Comparison of ENCODE assay signal across 12 cellular contexts in the genomic region with DNA sequence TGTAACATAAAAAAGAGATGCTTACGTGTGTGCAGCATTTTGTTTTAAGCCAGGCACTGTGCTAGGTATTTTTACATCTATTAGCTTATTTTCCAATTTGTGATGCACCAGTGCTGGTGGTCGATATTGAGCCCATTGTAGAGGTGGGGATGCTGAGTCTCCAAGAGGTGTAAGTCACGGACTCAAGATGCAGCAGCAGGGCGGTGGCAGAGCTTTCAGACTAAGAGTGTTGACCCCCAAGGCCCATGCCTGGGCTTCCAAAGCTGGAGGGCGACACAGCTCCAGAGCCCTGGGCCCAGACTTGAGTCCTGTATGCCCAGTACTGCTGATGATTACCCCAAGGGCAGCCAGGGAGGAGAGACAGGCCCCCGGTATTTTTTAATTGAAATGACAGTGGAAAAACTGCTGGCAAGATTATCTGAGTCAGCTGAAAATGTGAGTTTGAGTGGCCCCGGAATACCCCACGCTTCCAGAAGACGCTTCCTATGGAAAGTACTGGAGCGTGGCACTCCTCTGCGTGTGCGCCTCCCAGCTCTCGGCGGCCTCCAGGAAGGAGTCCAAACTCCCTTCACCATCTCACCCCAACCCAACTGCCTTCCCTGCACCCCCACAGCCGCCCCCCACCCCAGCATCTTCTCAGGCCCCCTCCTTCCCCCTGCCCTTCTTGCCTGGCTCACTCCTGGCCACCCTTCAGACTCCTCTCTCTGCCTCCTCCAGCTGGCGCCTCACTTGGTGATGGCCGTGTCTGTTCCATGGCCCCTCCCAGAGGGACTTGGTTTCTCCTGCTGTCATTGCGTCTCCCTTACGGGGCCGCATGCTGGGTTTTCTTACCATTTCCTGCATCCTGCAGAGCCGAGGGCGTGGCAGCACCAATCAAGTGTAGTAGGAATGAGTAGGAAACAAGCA. TPM values are rescaled to one million over a fixed set of nuclear protein-coding genes. Genes with fewer than 3 reads are reported as not detected.
DNase-seq lines count a peak whose midpoint lies in the region; ATAC-seq and TF ChIP-seq lines count a peak whose summit lies in the region.
"Had no signal": no experiment of that assay in that cellular context is flagged by ENCODE, and none has a peak within 500 bp of the region (broad histone marks: within the 10 kb centered on the region; RNA-seq: fewer than 3 reads in every experiment).

No MANE protein-coding gene starts in this region.

- no peak overlapping the region for H3K4me3 ChIP-seq in BLaER1
- no peak overlapping the region for H3K4me3 ChIP-seq in esophagus (ENCODE audit: low read depth in 1 of 2, low read length in 2 of 2)
- no peak overlapping the region for H3K4me3 ChIP-seq in psoas muscle

- WGBS in esophagus, 2 donors: 78 to 80% methylated on average over 22 of the region's 22 CpGs
- 71 to 74% (median 72%) methylated on average over 21 to 22 of the region's 22 CpGs for WGBS in psoas muscle, 3 donors

- DNase-seq in NCI-H69 (lab: John Stamatoyannopoulos, UW) (peak; percentile 97), psoas muscle (no peak), NCI-H2081 treated with DMSO at 0.1 percent for 48 hours (lab: John Stamatoyannopoulos, UW) (no peak), HEK293T (ENCODE audit: extremely low spot score) (no peak), CD1c-positive myeloid dendritic cell (ENCODE audit: extremely low spot score) (no peak)
- no peak for DNase-seq in activated CD8-positive, alpha-beta memory T cell treated with anti-CD3 and anti-CD28 coated beads, Interleukin-2, amount 10 ng/mL, durations not matched to agents 7 days and 5 days
- DNase-seq: DMS153; NCI-H226; stimulated activated CD4-positive, alpha-beta T cell treated with anti-CD3 and anti-CD28 coated beads, Interleukin-1b, Interleukin-23, amount 100 ng/mL, for 48 hours had no signal

- peaks cover 100% of the 10 kb centered on the region for H4K20me1 ChIP-seq in BLaER1

- no peak for ATAC-seq in psoas muscle
- ATAC-seq in activated CD8-positive, alpha-beta memory T cell treated with anti-CD3 and anti-CD28 coated beads, Interleukin-2, amount 10 ng/mL, durations not matched to agents 7 days and 5 days: no peak

- H3K9me3 ChIP-seq in BLaER1 (no peaks in the 10 kb centered on the region), esophagus (ENCODE audit: control insufficient read depth in 2 of 2, insufficient read depth in 1 of 2, low read depth in 1 of 2, low read length in 1 of 2) (peaks cover 0 to 2% of the 10 kb centered on the region in 2 donors), psoas muscle (no peaks in the 10 kb centered on the region)

- H3K36me3 Mint-ChIP-seq in activated CD8-positive, alpha-beta memory T cell treated with anti-CD3 and anti-CD28 coated beads, Interleukin-2, amount 10 ng/mL, durations not matched to agents 7 days and 5 days: peaks cover 19% of the 10 kb centered on the region

- no peak overlapping the region for H3K4me3 Mint-ChIP-seq in activated CD8-positive, alpha-beta memory T cell treated with anti-CD3 and anti-CD28 coated beads, Interleukin-2, amount 10 ng/mL, durations not matched to agents 7 days and 5 days
- H3K4me3 Mint-ChIP-seq: nephron had no signal

- peaks cover 40% of the 10 kb centered on the region for H3K4me1 Mint-ChIP-seq in activated CD8-positive, alpha-beta memory T cell treated with anti-CD3 and anti-CD28 coated beads, Interleukin-2, amount 10 ng/mL, durations not matched to agents 7 days and 5 days

- H3K36me3 ChIP-seq in BLaER1 (peaks cover 92% of the 10 kb centered on the region), esophagus (ENCODE audit: control insufficient read depth in 2 of 2, insufficient read depth in 2 of 2, low read length in 1 of 2) (peaks cover 0 to 9% of the 10 kb centered on the region in 2 donors), psoas muscle (ENCODE audit: insufficient read depth in 1 of 2, low read depth in 1 of 2) (no peaks in the 10 kb centered on the region)

- H3K4me1 ChIP-seq in BLaER1 (peaks cover 47% of the 10 kb centered on the region), esophagus (ENCODE audit: control insufficient read depth in 2 of 2, insufficient read depth in 2 of 2, low read length in 1 of 2) (peaks cover 12 to 20% of the 10 kb centered on the region in 2 donors), psoas muscle (peaks cover 17% of the 10 kb centered on the region)

- intact Hi-C loops in psoas muscle (cut with DNase I): no loop called here

- TF ChIP-seq CTCF in psoas muscle (IDR thresholded peaks at IDR 0.05): no peak

- no peaks in the 10 kb centered on the region for H3K9me3 Mint-ChIP-seq in activated CD8-positive, alpha-beta memory T cell treated with anti-CD3 and anti-CD28 coated beads, Interleukin-2, amount 10 ng/mL, durations not matched to agents 7 days and 5 days (ENCODE audit: low read depth)
- H3K9me3 Mint-ChIP-seq: nephron had no signal

- CTCF ChIA-PET in HEK293T (lab: Yijun Ruan, JAX): no interaction called here
- CTCF ChIA-PET in activated CD8-positive, alpha-beta memory T cell treated with anti-CD3 and anti-CD28 coated beads, Interleukin-2, amount 10 ng/mL, durations not matched to agents 7 days and 5 days (lab: Charles Lee): no interaction called here

- H3K9ac ChIP-seq in BLaER1: no peak overlapping the region

- H3K27ac ChIP-seq in BLaER1 (no peak overlapping the region), esophagus (ENCODE audit: low read depth in 2 of 2, low read length in 1 of 2) (peak overlapping the region; percentile 81 to 88), psoas muscle (peak overlapping the region; percentile 36)

- H3K27me3 ChIP-seq in BLaER1: no peaks in the 10 kb centered on the region
- H3K27me3 ChIP-seq in esophagus (ENCODE audit: control insufficient read depth in 1 of 2, insufficient read depth in 2 of 2, low read length in 2 of 2): no peaks in the 10 kb centered on the region
- H3K27me3 ChIP-seq in psoas muscle (ENCODE audit: insufficient read depth in 3 of 3, low read length in 2 of 3): peaks cover 0 to 32% (median 10%) of the 10 kb centered on the region in 3 donors

- POLR2A ChIA-PET in HEK293T (lab: Yijun Ruan, JAX): no interaction called here

- H3K4me2 ChIP-seq in BLaER1: peak overlapping the region; percentile 75

- H3K27ac Mint-ChIP-seq in activated CD8-positive, alpha-beta memory T cell treated with anti-CD3 and anti-CD28 coated beads, Interleukin-2, amount 10 ng/mL, durations not matched to agents 7 days and 5 days: no peak overlapping the region

- H3K27me3 Mint-ChIP-seq in activated CD8-positive, alpha-beta memory T cell treated with anti-CD3 and anti-CD28 coated beads, Interleukin-2, amount 10 ng/mL, durations not matched to agents 7 days and 5 days: no peaks in the 10 kb centered on the region

TF ChIP-seq in HEK293T, 16 proteins besides CTCF, POLR2A, EP300 and RAD21:
- TF ChIP-seq ELF4 (IDR thresholded peaks at IDR 0.05) (no peak), ARNT (IDR thresholded peaks at IDR 0.05) (no peak), ZNF384 (IDR thresholded peaks at IDR 0.05) (no peak), HDGF (IDR thresholded peaks at IDR 0.05; ENCODE audit: borderline replicate concordance) (no peak), TARDBP (IDR thresholded peaks at IDR 0.05) (no peak), NFRKB (IDR thresholded peaks at IDR 0.05) (no peak), SUZ12 (IDR thresholded peaks at IDR 0.05) (no peak), FOXK2 (IDR thresholded peaks at IDR 0.05) (no peak), LEF1 (IDR thresholded peaks at IDR 0.05; ENCODE audit: borderline replicate concordance) (no peak), FOXM1 (IDR thresholded peaks at IDR 0.05; ENCODE audit: borderline replicate concordance) (no peak), BHLHE40 (IDR thresholded peaks at IDR 0.05; ENCODE audit: borderline replicate concordance) (no peak), SP1 (IDR thresholded peaks at IDR 0.05) (no peak), FOXA1 (IDR thresholded peaks at IDR 0.05) (no peak), CTBP1 (IDR thresholded peaks at IDR 0.05; ENCODE audit: borderline replicate concordance) (no peak), L3MBTL2 (conservative IDR thresholded peaks at IDR 0.05) (no peak)
- TF ChIP-seq, protein P1, sequence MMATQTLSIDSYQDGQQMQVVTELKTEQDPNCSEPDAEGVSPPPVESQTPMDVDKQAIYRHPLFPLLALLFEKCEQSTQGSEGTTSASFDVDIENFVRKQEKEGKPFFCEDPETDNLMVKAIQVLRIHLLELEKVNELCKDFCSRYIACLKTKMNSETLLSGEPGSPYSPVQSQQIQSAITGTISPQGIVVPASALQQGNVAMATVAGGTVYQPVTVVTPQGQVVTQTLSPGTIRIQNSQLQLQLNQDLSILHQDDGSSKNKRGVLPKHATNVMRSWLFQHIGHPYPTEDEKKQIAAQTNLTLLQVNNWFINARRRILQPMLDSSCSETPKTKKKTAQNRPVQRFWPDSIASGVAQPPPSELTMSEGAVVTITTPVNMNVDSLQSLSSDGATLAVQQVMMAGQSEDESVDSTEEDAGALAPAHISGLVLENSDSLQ (IDR thresholded peaks at IDR 0.05): no peak

RNA-seq across cellular contexts. Expression of gene ELK3, which starts 40.7 kb away (rescaled TPM):
- polyA plus RNA-seq in esophagus (10 to 100 TPM; 15.8 to 17.0 TPM), psoas muscle (10 to 100 TPM in 1 of 3 donors, 1 to 10 TPM in 2; 3.7 to 13.9 (median 4.8) TPM)
- total RNA-seq in psoas muscle: 10 to 100 TPM in 2 of 4 donors, 1 to 10 TPM in 2; 7.8 to 12.6 (median 10.0) TPM
- total RNA-seq in activated CD8-positive, alpha-beta memory T cell treated with anti-CD3 and anti-CD28 coated beads, Interleukin-2, amount 10 ng/mL, durations not matched to agents 7 days and 5 days: 10 to 100 TPM; 16.1 to 17.1 TPM
